Comparison of ENCODE assay signal across 9 cellular contexts in genomic region chrX:53190363-53190960, GRCh38. TPM values are rescaled to one million over a fixed set of nuclear protein-coding genes. Genes with fewer than 3 reads are reported as not detected.
DNase-seq lines count a peak whose midpoint lies in the region; ATAC-seq and TF ChIP-seq lines count a peak whose summit lies in the region.
"Had no signal": no experiment of that assay in that cellular context is flagged by ENCODE, and none has a peak within 500 bp of the region (broad histone marks: within the 10 kb centered on the region; RNA-seq: fewer than 3 reads in every experiment).

No MANE protein-coding gene starts in this region.

- intact Hi-C loops in natural killer cell (cut with micrococcal nuclease), result no loop called here

- ATAC-seq in natural killer cell (no peak), GM18517 (IDR thresholded peaks at IDR 0.05; ENCODE audit: unreplicated experiment) (no peak), GM21717 (IDR thresholded peaks at IDR 0.05; ENCODE audit: unreplicated experiment) (no peak), HG03432 (IDR thresholded peaks at IDR 0.05; ENCODE audit: unreplicated experiment) (no peak)
- no peak for ATAC-seq in natural killer cell treated with Interleukin-12 subunit alpha and Interleukin-12 subunit beta and Interleukin-15 and Interleukin-18, amount 100 ng/mL, for 72 hours

- no peaks in the 10 kb centered on the region for H3K27me3 Mint-ChIP-seq in natural killer cell (ENCODE audit: low read depth in 2 of 2)
- H3K27me3 Mint-ChIP-seq in natural killer cell treated with Interleukin-12 subunit alpha and Interleukin-12 subunit beta and Interleukin-15 and Interleukin-18, amount 100 ng/mL, for 72 hours, result no peaks in the 10 kb centered on the region

- no peak overlapping the region for H3K4me3 Mint-ChIP-seq in natural killer cell
- no peak overlapping the region for H3K4me3 Mint-ChIP-seq in natural killer cell treated with Interleukin-12 subunit alpha and Interleukin-12 subunit beta and Interleukin-15 and Interleukin-18, amount 100 ng/mL, for 72 hours

- peaks cover 1% of the 10 kb centered on the region for H3K36me3 Mint-ChIP-seq in natural killer cell
- no peaks in the 10 kb centered on the region for H3K36me3 Mint-ChIP-seq in natural killer cell treated with Interleukin-12 subunit alpha and Interleukin-12 subunit beta and Interleukin-15 and Interleukin-18, amount 100 ng/mL, for 72 hours

- DNase-seq in natural killer cell, result no peak
- no peak for DNase-seq in natural killer cell treated with Interleukin-12 subunit alpha and Interleukin-12 subunit beta and Interleukin-15 and Interleukin-18, amount 100 ng/mL, for 72 hours (ENCODE audit: low spot score)
- peak; percentile 51 for DNase-seq in OCI-M1 (lab: John Stamatoyannopoulos, UW)
- peak; percentile 11 for DNase-seq in fibroblast of mammary gland (ENCODE audit: low read depth)
- DNase-seq in activated gamma-delta T cell treated with Interleukin-2 at 50 U/mL for 16 hours, result no peak
- DNase-seq: cortex of kidney had no signal

- TF ChIP-seq CTCF in natural killer cell (IDR thresholded peaks at IDR 0.05) (no peak), fibroblast of mammary gland (conservative IDR thresholded peaks at IDR 0.05; ENCODE audit: control insufficient read depth, insufficient read depth, low read depth, low read length) (peak; percentile 29)

- no peak overlapping the region for H3K4me3 ChIP-seq in fibroblast of mammary gland (ENCODE audit: control insufficient read depth, low read depth, low read length)

- peak overlapping the region; percentile 53 to 69 for H3K27ac Mint-ChIP-seq in natural killer cell
- H3K27ac Mint-ChIP-seq in natural killer cell treated with Interleukin-12 subunit alpha and Interleukin-12 subunit beta and Interleukin-15 and Interleukin-18, amount 100 ng/mL, for 72 hours, result peak overlapping the region in 1 of 2 donors; percentile 63

- no peaks in the 10 kb centered on the region for H3K9me3 Mint-ChIP-seq in natural killer cell
- H3K9me3 Mint-ChIP-seq in natural killer cell treated with Interleukin-12 subunit alpha and Interleukin-12 subunit beta and Interleukin-15 and Interleukin-18, amount 100 ng/mL, for 72 hours, result no peaks in the 10 kb centered on the region

- no peaks in the 10 kb centered on the region for H3K4me1 Mint-ChIP-seq in natural killer cell
- peaks cover 5 to 21% of the 10 kb centered on the region in 2 donors for H3K4me1 Mint-ChIP-seq in natural killer cell treated with Interleukin-12 subunit alpha and Interleukin-12 subunit beta and Interleukin-15 and Interleukin-18, amount 100 ng/mL, for 72 hours (ENCODE audit: low read depth in 2 of 2)

RNA-seq across cellular contexts. Expression of gene KDM5C, which starts 34.5 kb away (rescaled TPM):
- 100 to 1,000 TPM; 191 to 307 (median 196) TPM for total RNA-seq in natural killer cell
- total RNA-seq in natural killer cell treated with Interleukin-12 subunit alpha and Interleukin-12 subunit beta and Interleukin-15 and Interleukin-18, amount 100 ng/mL, for 72 hours, result 100 to 1,000 TPM; 129 to 197 TPM

Comparison
In these comparisons a context has a peak if more than half of its experiments do, and no peak if none do; other contexts are left out.
1. DNase-seq: peak in OCI-M1 (single experiment) and fibroblast of mammary gland (single experiment); none in natural killer cell (single experiment), natural killer cell treated with Interleukin-12 subunit alpha and Interleukin-12 subunit beta and Interleukin-15 and Interleukin-18, amount 100 ng/mL, for 72 hours (single experiment) and activated gamma-delta T cell treated with Interleukin-2 at 50 U/mL for 16 hours (single experiment).